ENCODE assay signal across 25 cellular contexts in genomic region chr20:5491463-5491862, GRCh38.
"Had no signal": no experiment of that assay in that cellular context is flagged by ENCODE, and none has a peak within 500 bp of the region (broad histone marks: within the 10 kb centered on the region; RNA-seq: fewer than 3 reads in every experiment).

No MANE protein-coding gene starts in this region.

- H3K4me1 ChIP-seq: ascending aorta, Peyer's patch, SJSA1 had no signal

- H3K4me3 ChIP-seq: ascending aorta, cardiac muscle cell, Peyer's patch, SJSA1 had no signal

- H3K27me3 ChIP-seq: ascending aorta, Peyer's patch had no signal

- H3K27ac ChIP-seq: ascending aorta, cardiac muscle cell, Peyer's patch, SJSA1 had no signal

- DNase-seq: activated B cell treated with CpG ODN at 0.5 μM for 24 hours; activated CD4-positive, alpha-beta T cell treated with anti-CD3 and anti-CD28 coated beads for 1 hour; activated CD4-positive, alpha-beta T cell treated with anti-CD3 and anti-CD28 coated beads, Interleukin-2, amount 50 U/mL, for 48 hours; activated effector memory CD4-positive, alpha-beta T cell treated with Interleukin-2 at 50 U/mL for 16 hours; activated naive CD4-positive, alpha-beta T cell treated with Interleukin-2 at 50 U/mL for 16 hours; activated naive CD8-positive, alpha-beta T cell treated with anti-CD3 and anti-CD28 coated beads, Interleukin-2, amount 50 U/mL, for 24 hours; activated T-cell treated with anti-CD3 and anti-CD28 coated beads, Interleukin-2, amount 50 U/mL, for 24 hours; amniotic stem cell; Karpas-422; MM.1S; NCI-H1105; NCI-H1436; NCI-H187; NCI-H2081; NCI-H446; NCI-H524; NCI-H748 treated with DMSO at 0.1 percent for 48 hours; NK-92 treated with Interleukin-12 subunit alpha and Interleukin-12 subunit beta, amount 100 ng/mL, for 24 hours; Peyer's patch; SHP77; T-cell; T1000 had no signal

- H3K36me3 ChIP-seq: ascending aorta, cardiac muscle cell, Peyer's patch, SJSA1 had no signal

- ATAC-seq: activated naive CD8-positive, alpha-beta T cell treated with anti-CD3 and anti-CD28 coated beads, Interleukin-2, amount 50 U/mL, for 24 hours; T-cell had no signal

- H3K9me3 ChIP-seq: Peyer's patch, SJSA1 had no signal
